In the genomic region with DNA sequence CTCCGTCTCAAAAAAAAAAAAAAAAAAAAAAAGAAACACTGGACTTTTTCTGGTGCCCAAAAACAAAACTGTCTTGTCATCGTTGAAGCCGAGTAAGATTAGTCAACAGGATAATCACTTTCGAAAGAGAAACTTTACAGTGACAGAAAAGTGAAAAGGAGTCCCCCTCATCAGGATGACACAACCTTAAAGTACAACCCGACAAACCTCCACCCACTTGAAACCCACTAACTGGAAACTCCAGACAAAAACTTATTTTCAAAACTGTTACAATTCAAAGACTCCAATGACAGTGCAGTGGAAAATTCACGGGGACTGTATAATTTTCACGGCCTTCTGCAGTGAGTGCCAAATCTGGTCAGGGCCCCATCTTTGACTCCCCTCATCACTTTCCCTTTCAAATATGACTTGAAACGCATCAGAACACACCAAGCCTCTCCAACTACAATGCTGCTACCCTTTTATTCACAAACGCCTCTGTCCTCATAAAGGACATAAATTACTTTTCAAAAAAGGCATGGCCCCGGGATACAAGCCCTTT, we compare ENCODE assay signal across 2 cellular contexts.
A peak's percentile ranks its signal among the peaks of the same experiment; 100 is the strongest.
TF ChIP-seq lines count a peak whose summit lies in the region.

No MANE protein-coding gene starts in this region.

TF ChIP-seq in PFSK-1, 5 proteins besides CTCF, POLR2A, EP300 and RAD21:
- TF ChIP-seq POLR2AphosphoS5 (IDR thresholded peaks at IDR 0.05; ENCODE audit: low read depth, low read length) (no peak), SIN3A (IDR thresholded peaks at IDR 0.05; ENCODE audit: borderline replicate concordance, insufficient read depth, low read length) (0 out of 2 replicates have a peak, but pooled peaks have one; percentile 13), FOXP2 (optimal IDR thresholded peaks at IDR 0.05; ENCODE audit: borderline replicate concordance, extremely low read depth, extremely low read length, insufficient read depth) (no peak)
- TF ChIP-seq, protein P1, sequence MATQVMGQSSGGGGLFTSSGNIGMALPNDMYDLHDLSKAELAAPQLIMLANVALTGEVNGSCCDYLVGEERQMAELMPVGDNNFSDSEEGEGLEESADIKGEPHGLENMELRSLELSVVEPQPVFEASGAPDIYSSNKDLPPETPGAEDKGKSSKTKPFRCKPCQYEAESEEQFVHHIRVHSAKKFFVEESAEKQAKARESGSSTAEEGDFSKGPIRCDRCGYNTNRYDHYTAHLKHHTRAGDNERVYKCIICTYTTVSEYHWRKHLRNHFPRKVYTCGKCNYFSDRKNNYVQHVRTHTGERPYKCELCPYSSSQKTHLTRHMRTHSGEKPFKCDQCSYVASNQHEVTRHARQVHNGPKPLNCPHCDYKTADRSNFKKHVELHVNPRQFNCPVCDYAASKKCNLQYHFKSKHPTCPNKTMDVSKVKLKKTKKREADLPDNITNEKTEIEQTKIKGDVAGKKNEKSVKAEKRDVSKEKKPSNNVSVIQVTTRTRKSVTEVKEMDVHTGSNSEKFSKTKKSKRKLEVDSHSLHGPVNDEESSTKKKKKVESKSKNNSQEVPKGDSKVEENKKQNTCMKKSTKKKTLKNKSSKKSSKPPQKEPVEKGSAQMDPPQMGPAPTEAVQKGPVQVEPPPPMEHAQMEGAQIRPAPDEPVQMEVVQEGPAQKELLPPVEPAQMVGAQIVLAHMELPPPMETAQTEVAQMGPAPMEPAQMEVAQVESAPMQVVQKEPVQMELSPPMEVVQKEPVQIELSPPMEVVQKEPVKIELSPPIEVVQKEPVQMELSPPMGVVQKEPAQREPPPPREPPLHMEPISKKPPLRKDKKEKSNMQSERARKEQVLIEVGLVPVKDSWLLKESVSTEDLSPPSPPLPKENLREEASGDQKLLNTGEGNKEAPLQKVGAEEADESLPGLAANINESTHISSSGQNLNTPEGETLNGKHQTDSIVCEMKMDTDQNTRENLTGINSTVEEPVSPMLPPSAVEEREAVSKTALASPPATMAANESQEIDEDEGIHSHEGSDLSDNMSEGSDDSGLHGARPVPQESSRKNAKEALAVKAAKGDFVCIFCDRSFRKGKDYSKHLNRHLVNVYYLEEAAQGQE (IDR thresholded peaks at IDR 0.05; ENCODE audit: insufficient read depth in 1 of 2, low read depth in 2 of 2, low read length in 2 of 2) = no peak

TF ChIP-seq in HepG2, 621 proteins besides CTCF, POLR2A, EP300 and RAD21:
- no peak for TF ChIP-seq KMT2B (CRISPR knock-in tag; IDR thresholded peaks at IDR 0.05)
- TF ChIP-seq SAP130 (CRISPR knock-in tag; IDR thresholded peaks at IDR 0.05; ENCODE audit: low read depth) = 0 out of 2 replicates have a peak, but pooled peaks have one; percentile 4
- peak; percentile 52; the same call in 1 of the 2 replicates for TF ChIP-seq NFE2L2 (IDR thresholded peaks at IDR 0.05; ENCODE audit: low read length)
- TF ChIP-seq ZFYVE20 (CRISPR knock-in tag; IDR thresholded peaks at IDR 0.05; ENCODE audit: borderline replicate concordance, low read depth) = no peak
- peak; percentile 60; the same call in 1 of the 2 replicates for TF ChIP-seq ZNF441 (CRISPR knock-in tag; IDR thresholded peaks at IDR 0.05; ENCODE audit: borderline replicate concordance)
